ENCODE assay signal across 1 cellular context in genomic region chr19:45730389-45731288, GRCh38.
TF ChIP-seq lines count a peak whose summit lies in the region.

TSS of gene FBXO46 (minus strand) at chr19:45730896. CDS start at chr19:45713495, 17,401 bp downstream.

TF ChIP-seq in K562, 482 proteins besides CTCF, POLR2A, EP300 and RAD21 (continued from another document and continues in another):
- TF ChIP-seq CBX8 (IDR thresholded peaks at IDR 0.05; ENCODE audit: borderline replicate concordance, extremely low read depth, low read depth, low read length, poor library complexity, severe bottlenecking) (no peak), FOSL1 (tag; conservative IDR thresholded peaks at IDR 0.05) (no peak), E2F8 (IDR thresholded peaks at IDR 0.05; ENCODE audit: low read depth, partially characterized antibody) (peak; percentile 78), STAT5A (IDR thresholded peaks at IDR 0.05; ENCODE audit: borderline replicate concordance, low read length) (no peak), NRF1 (conservative IDR thresholded peaks at IDR 0.05 in 1 of 2, IDR thresholded peaks at IDR 0.05 in 1 of 2) (peak; percentile 98 to 99), ZNF699 (CRISPR knock-in tag; IDR thresholded peaks at IDR 0.05; ENCODE audit: insufficient replicate concordance) (no peak), KDM1A (IDR thresholded peaks at IDR 0.05) (no peak), SP1 (CRISPR knock-in tag; IDR thresholded peaks at IDR 0.05) (peak; percentile 87), HLTF (IDR thresholded peaks at IDR 0.05) (0 out of 2 replicates have a peak, but pooled peaks have one; percentile 66), ESRRA (IDR thresholded peaks at IDR 0.05; ENCODE audit: borderline replicate concordance, low read depth) (0 out of 2 replicates have a peak, but pooled peaks have one; percentile 41), BACH1 (tag; IDR thresholded peaks at IDR 0.05) (no peak), HSF4 (CRISPR knock-in tag; IDR thresholded peaks at IDR 0.05; ENCODE audit: borderline replicate concordance) (no peak), HES1 (IDR thresholded peaks at IDR 0.05; ENCODE audit: low read depth) (no peak), ZNF76 (CRISPR knock-in tag; IDR thresholded peaks at IDR 0.05; ENCODE audit: borderline replicate concordance) (no peak), TCF15 (CRISPR knock-in tag; IDR thresholded peaks at IDR 0.05) (no peak), HMG20A (CRISPR knock-in tag; conservative IDR thresholded peaks at IDR 0.05) (no peak), KAT2B (IDR thresholded peaks at IDR 0.05; ENCODE audit: low read depth, low read length) (no peak), HNRNPLL (IDR thresholded peaks at IDR 0.05; ENCODE audit: low read depth, low read length, poor library complexity, severe bottlenecking) (peak; percentile 48), ZNF707 (CRISPR knock-in tag; conservative IDR thresholded peaks at IDR 0.05) (no peak), KAT7 (CRISPR knock-in tag; IDR thresholded peaks at IDR 0.05; ENCODE audit: borderline replicate concordance) (no peak), DMBX1 (CRISPR knock-in tag; IDR thresholded peaks at IDR 0.05; ENCODE audit: borderline replicate concordance) (no peak), ZC3H4 (CRISPR knock-in tag; IDR thresholded peaks at IDR 0.05; ENCODE audit: borderline replicate concordance) (no peak), ZNF347 (CRISPR knock-in tag; IDR thresholded peaks at IDR 0.05; ENCODE audit: low read depth) (no peak), FOXA3 (CRISPR knock-in tag; conservative IDR thresholded peaks at IDR 0.05 in 1 of 2, IDR thresholded peaks at IDR 0.05 in 1 of 2) (no peak), ATF1 (CRISPR knock-in tag; IDR thresholded peaks at IDR 0.05) (no peak), ATF1 (tag; IDR thresholded peaks at IDR 0.05) (peak; percentile 61), FOXJ3 (CRISPR knock-in tag; IDR thresholded peaks at IDR 0.05) (no peak), POLR3G (IDR thresholded peaks at IDR 0.05; ENCODE audit: extremely low read depth, insufficient read length, insufficient replicate concordance) (no peak), MXD1 (CRISPR knock-in tag; IDR thresholded peaks at IDR 0.05; ENCODE audit: borderline replicate concordance, poor library complexity, severe bottlenecking) (no peak), TAF7 (tag; IDR thresholded peaks at IDR 0.05) (no peak), MNT (conservative IDR thresholded peaks at IDR 0.05) (peak; percentile 47 to 75; a peak in 3 of 4 replicates), ETS2 (tag; IDR thresholded peaks at IDR 0.05; ENCODE audit: borderline replicate concordance, poor library complexity, severe bottlenecking) (no peak), PRMT5 (CRISPR knock-in tag; IDR thresholded peaks at IDR 0.05) (no peak), FOXM1 (IDR thresholded peaks at IDR 0.05; ENCODE audit: low read depth) (no peak), FOXM1 (CRISPR knock-in tag; IDR thresholded peaks at IDR 0.05; ENCODE audit: low read depth) (no peak), ETV6 (IDR thresholded peaks at IDR 0.05; ENCODE audit: borderline replicate concordance in 1 of 2, low read depth in 2 of 2, low read length in 1 of 2) (no peak), ETV6 (CRISPR knock-in tag; IDR thresholded peaks at IDR 0.05; ENCODE audit: borderline replicate concordance) (no peak), CHAMP1 (IDR thresholded peaks at IDR 0.05) (no peak), PPARD (CRISPR knock-in tag; IDR thresholded peaks at IDR 0.05) (no peak), TCF3 (CRISPR knock-in tag; IDR thresholded peaks at IDR 0.05) (no peak), ZNF12 (CRISPR knock-in tag; IDR thresholded peaks at IDR 0.05) (no peak), RBFOX2 (IDR thresholded peaks at IDR 0.05; ENCODE audit: low read depth, low read length) (peak; percentile 92), ZC3H11A (IDR thresholded peaks at IDR 0.05; ENCODE audit: low read depth, low read length) (no peak), EP400 (IDR thresholded peaks at IDR 0.05) (peak; percentile 47), CLOCK (CRISPR knock-in tag; IDR thresholded peaks at IDR 0.05; ENCODE audit: borderline replicate concordance) (no peak), TCF7L2 (IDR thresholded peaks at IDR 0.05; ENCODE audit: low read depth, low read length) (no peak), SRF (CRISPR knock-in tag; IDR thresholded peaks at IDR 0.05) (peak in 1 of 2 experiments; percentile 82; a peak in 2 of 4 replicates), ZNF511 (CRISPR knock-in tag; IDR thresholded peaks at IDR 0.05) (no peak)
- TF ChIP-seq, protein P1, sequence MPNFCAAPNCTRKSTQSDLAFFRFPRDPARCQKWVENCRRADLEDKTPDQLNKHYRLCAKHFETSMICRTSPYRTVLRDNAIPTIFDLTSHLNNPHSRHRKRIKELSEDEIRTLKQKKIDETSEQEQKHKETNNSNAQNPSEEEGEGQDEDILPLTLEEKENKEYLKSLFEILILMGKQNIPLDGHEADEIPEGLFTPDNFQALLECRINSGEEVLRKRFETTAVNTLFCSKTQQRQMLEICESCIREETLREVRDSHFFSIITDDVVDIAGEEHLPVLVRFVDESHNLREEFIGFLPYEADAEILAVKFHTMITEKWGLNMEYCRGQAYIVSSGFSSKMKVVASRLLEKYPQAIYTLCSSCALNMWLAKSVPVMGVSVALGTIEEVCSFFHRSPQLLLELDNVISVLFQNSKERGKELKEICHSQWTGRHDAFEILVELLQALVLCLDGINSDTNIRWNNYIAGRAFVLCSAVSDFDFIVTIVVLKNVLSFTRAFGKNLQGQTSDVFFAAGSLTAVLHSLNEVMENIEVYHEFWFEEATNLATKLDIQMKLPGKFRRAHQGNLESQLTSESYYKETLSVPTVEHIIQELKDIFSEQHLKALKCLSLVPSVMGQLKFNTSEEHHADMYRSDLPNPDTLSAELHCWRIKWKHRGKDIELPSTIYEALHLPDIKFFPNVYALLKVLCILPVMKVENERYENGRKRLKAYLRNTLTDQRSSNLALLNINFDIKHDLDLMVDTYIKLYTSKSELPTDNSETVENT (CRISPR knock-in tag; IDR thresholded peaks at IDR 0.05): no peak
- TF ChIP-seq, protein P2, sequence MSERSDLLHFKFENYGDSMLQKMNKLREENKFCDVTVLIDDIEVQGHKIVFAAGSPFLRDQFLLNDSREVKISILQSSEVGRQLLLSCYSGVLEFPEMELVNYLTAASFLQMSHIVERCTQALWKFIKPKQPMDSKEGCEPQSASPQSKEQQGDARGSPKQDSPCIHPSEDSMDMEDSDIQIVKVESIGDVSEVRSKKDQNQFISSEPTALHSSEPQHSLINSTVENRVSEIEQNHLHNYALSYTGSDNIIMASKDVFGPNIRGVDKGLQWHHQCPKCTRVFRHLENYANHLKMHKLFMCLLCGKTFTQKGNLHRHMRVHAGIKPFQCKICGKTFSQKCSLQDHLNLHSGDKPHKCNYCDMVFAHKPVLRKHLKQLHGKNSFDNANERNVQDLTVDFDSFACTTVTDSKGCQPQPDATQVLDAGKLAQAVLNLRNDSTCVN (CRISPR knock-in tag; IDR thresholded peaks at IDR 0.05): no peak
- TF ChIP-seq, protein P3, sequence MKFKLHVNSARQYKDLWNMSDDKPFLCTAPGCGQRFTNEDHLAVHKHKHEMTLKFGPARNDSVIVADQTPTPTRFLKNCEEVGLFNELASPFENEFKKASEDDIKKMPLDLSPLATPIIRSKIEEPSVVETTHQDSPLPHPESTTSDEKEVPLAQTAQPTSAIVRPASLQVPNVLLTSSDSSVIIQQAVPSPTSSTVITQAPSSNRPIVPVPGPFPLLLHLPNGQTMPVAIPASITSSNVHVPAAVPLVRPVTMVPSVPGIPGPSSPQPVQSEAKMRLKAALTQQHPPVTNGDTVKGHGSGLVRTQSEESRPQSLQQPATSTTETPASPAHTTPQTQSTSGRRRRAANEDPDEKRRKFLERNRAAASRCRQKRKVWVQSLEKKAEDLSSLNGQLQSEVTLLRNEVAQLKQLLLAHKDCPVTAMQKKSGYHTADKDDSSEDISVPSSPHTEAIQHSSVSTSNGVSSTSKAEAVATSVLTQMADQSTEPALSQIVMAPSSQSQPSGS (CRISPR knock-in tag; IDR thresholded peaks at IDR 0.05): no peak
